8 cellular contexts compared by ENCODE assay signal in genomic region chr6:111871725-111872520, GRCh38. TPM values are rescaled to one million over a fixed set of nuclear protein-coding genes. Genes with fewer than 3 reads are reported as not detected.
DNase-seq lines count a peak whose midpoint lies in the region; ATAC-seq and TF ChIP-seq lines count a peak whose summit lies in the region.

No MANE protein-coding gene starts in this region.

- H3K27ac ChIP-seq in DOHH2 (ENCODE audit: low read depth, low read length) (no peak overlapping the region), epithelial cell of prostate (peak overlapping the region; percentile 27), mesodermal cell (ENCODE audit: low read depth, low read length, severe bottlenecking) (peak overlapping the region; percentile 81), transverse colon (peak overlapping the region; percentile 86 to 90 (median 88))

- intact Hi-C loops in transverse colon (cut with DNase I; ENCODE audit: low total_unique reads): loop anchor here (5.0 kb wide), 1 partner anchor 160 kb away; no protein-coding TSS in a partner anchor

- TF ChIP-seq POLR2A in transverse colon (IDR thresholded peaks at IDR 0.05): no peak

- H3K27me3 ChIP-seq in DOHH2 (ENCODE audit: control insufficient read depth, low read length) (peaks cover 16% of the 10 kb centered on the region), transverse colon (peaks cover 52% of the 10 kb centered on the region)

- H3K36me3 ChIP-seq in DOHH2 (ENCODE audit: control insufficient read depth, low read length) (no peaks in the 10 kb centered on the region), mesodermal cell (ENCODE audit: control insufficient read depth, insufficient read depth, low read length) (peaks cover 7% of the 10 kb centered on the region), transverse colon (no peaks in the 10 kb centered on the region)

- no peak for ATAC-seq in GM19463 (IDR thresholded peaks at IDR 0.05; ENCODE audit: unreplicated experiment)

- no peaks in the 10 kb centered on the region; the same call in none of the 2 replicates for H3F3A ChIP-seq in DOHH2 (ENCODE audit: control insufficient read depth, insufficient read depth)

- TF ChIP-seq CTCF in DOHH2 (IDR thresholded peaks at IDR 0.05; ENCODE audit: low read depth, low read length, poor library complexity, severe bottlenecking) (no peak), WI38 (IDR thresholded peaks at IDR 0.05; ENCODE audit: low read depth, low read length) (no peak), transverse colon (IDR thresholded peaks at IDR 0.05) (no peak)

- peak overlapping the region; percentile 89 for H3K4me2 ChIP-seq in DOHH2 (ENCODE audit: low read length)

- DNase-seq in HuH-7 (ENCODE audit: low spot score): peak; percentile 59
- DNase-seq in epithelial cell of prostate (ENCODE audit: low read depth, low spot score): no peak
- DNase-seq in transverse colon: peak; percentile 8
- DNase-seq in kidney glomerular epithelial cell (lab: John Stamatoyannopoulos, UW): no peak

- H3K4me3 ChIP-seq in DOHH2 (ENCODE audit: low read length) (peak overlapping the region; percentile 92), WI38 (ENCODE audit: low read depth, low read length) (peak overlapping the region; percentile 71), mesodermal cell (ENCODE audit: extremely low read depth, insufficient read depth, low read length, poor library complexity, severe bottlenecking) (peak overlapping the region; percentile 69), transverse colon (peak overlapping the region; percentile 68 to 82 (median 72))

- H3K79me2 ChIP-seq in DOHH2 (ENCODE audit: control insufficient read depth, low read length): peaks cover 19% of the 10 kb centered on the region

- no peaks in the 10 kb centered on the region for H3K9me2 ChIP-seq in DOHH2 (replicated peaks; ENCODE audit: control insufficient read depth, low read length)

- 0% methylated on average over 2 to 5 of the region's 18 CpGs for WGBS in mesodermal cell (ENCODE audit: insufficient coverage in 2 of 2), 2 experiments
- 5 to 8% methylated on average over 13 to 18 of the region's 18 CpGs for WGBS in transverse colon (ENCODE audit: low coverage in 1 of 2), 2 donors

- H4K20me1 ChIP-seq in DOHH2 (ENCODE audit: control insufficient read depth, insufficient read depth, low read depth, low read length): no peaks in the 10 kb centered on the region

- H3K9me3 ChIP-seq in DOHH2 (ENCODE audit: control insufficient read depth, insufficient read depth, low read length) (no peaks in the 10 kb centered on the region), mesodermal cell (ENCODE audit: control insufficient read depth, low read length) (no peaks in the 10 kb centered on the region), transverse colon (no peaks in the 10 kb centered on the region)

- in situ Hi-C loops in transverse colon (cut with MboI; ENCODE audit: low pct_ligation_motif_present in 1 of 4, low pct_unique_long_range_greater_than_20kb in 1 of 4, low sequenced_read_pairs in 3 of 4): no loop called here

- no peak for TF ChIP-seq EP300 in transverse colon (IDR thresholded peaks at IDR 0.05; ENCODE audit: low read depth)

- H3K4me1 ChIP-seq in DOHH2 (ENCODE audit: control insufficient read depth, low read length) (peaks cover 25% of the 10 kb centered on the region), mesodermal cell (ENCODE audit: control insufficient read depth, insufficient read depth, low read length, poor library complexity, severe bottlenecking) (peaks cover 22% of the 10 kb centered on the region), transverse colon (peaks cover 0 to 21% (median 13%) of the 10 kb centered on the region in 4 donors)

RNA-seq across cellular contexts. Expression of gene FYN, which starts 1.3 kb away (rescaled TPM):
- 145 TPM for polyA plus RNA-seq in mesodermal cell (2013, experiment 1 of 2)
- 124 TPM for polyA plus RNA-seq in mesodermal cell (2013, experiment 2 of 2)
- total RNA-seq in transverse colon: 100 to 1,000 TPM in 1 of 4 donors, 10 to 100 TPM in 3; 16.3 to 288 (median 52.2) TPM

Comparison
In these comparisons a context has a peak if more than half of its experiments do, and no peak if none do; other contexts are left out.
1. DNase-seq: peak in HuH-7 (single experiment) and transverse colon (single experiment); none in epithelial cell of prostate (single experiment) and kidney glomerular epithelial cell (single experiment).
2. Peak in every context shown above with its lines, with median percentiles within 50 percentile points of each other: H3K4me3 ChIP-seq.